Comparison of ENCODE assay signal across 8 cellular contexts in the genomic region with DNA sequence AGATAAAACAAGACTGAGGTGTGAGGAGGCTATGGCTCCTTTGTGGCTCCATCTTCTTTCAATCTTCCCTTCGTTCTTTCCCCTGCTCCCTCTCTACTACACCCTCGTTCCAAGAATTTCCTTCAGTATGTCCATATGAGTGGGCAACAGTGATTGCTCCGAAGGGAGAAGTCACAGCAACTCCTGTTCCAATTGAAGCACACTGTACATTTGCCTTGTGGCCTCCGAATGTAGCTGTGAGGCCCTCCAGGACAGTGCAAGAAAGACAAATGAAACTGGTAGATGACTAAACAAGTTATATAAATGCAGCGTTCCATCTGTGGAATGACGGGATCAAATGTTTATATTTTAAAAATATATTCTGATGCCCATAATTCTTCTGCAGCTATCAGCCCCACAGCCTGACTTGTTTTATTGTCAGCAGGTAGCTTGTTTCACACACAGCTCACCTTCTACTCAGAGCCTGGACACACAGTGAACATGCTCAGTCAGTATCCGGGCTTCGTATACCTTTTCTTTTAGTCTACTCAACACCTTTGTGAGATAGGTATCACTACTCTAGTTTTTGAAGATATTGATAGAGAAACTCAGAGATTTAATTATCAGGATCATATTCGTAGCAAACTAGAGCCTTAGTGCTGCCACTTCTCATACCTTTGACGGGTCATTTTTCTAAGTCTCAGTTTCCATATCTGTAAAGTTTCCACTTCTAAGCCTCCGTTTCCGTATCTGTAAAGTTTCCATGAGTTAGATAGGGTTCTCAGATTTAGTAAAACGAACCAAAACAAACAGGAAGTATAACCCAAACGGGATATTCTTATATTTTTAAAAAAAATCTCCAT. TPM values are rescaled to one million over a fixed set of nuclear protein-coding genes. Genes with fewer than 3 reads are reported as not detected.
DNase-seq lines count a peak whose midpoint lies in the region; ATAC-seq, FAIRE-seq and TF ChIP-seq lines count a peak whose summit lies in the region.

No MANE protein-coding gene starts in this region.

- intact Hi-C loops in breast epithelium (cut with DNase I; ENCODE audit: low total_unique reads) = no loop called here

- no peak for TF ChIP-seq POLR2A in GM12892 (IDR thresholded peaks at IDR 0.05; ENCODE audit: low read depth, low read length)
- TF ChIP-seq POLR2A in breast epithelium (IDR thresholded peaks at IDR 0.05) = no peak

- no peaks in the 10 kb centered on the region for H3K9me2 ChIP-seq in neural cell (ENCODE audit: insufficient read depth, low read length)

- H3K36me3 ChIP-seq in HUES64 (ENCODE audit: insufficient read depth, low read length) (no peaks in the 10 kb centered on the region), breast epithelium (no peaks in the 10 kb centered on the region), neural cell (ENCODE audit: insufficient read depth, low read length) (no peaks in the 10 kb centered on the region)

- H3K27me3 ChIP-seq in HUES64 (ENCODE audit: insufficient read depth, low read length) = no peaks in the 10 kb centered on the region
- H3K27me3 ChIP-seq in breast epithelium = no peaks in the 10 kb centered on the region
- H3K27me3 ChIP-seq in neural cell (ENCODE audit: insufficient read depth, low read depth, low read length) = no peaks in the 10 kb centered on the region

- no peak for ATAC-seq in HG03097 (IDR thresholded peaks at IDR 0.05; ENCODE audit: low FRiP score, unreplicated experiment)

- H3K79me2 ChIP-seq in neural cell (replicated peaks; ENCODE audit: insufficient read depth, low read length) = peaks cover 26% of the 10 kb centered on the region

- TF ChIP-seq EP300 in neural cell (conservative IDR thresholded peaks at IDR 0.05; ENCODE audit: poor library complexity, severe bottlenecking) = no peak

- peak; percentile 68 for FAIRE-seq in GM12892 (lab: Jason Lieb, UNC)

- H3K9ac ChIP-seq in HUES64 (ENCODE audit: low read depth, low read length) (peak overlapping the region; percentile 43; the same call in 1 of the 2 replicates), neural cell (ENCODE audit: low read length) (peak overlapping the region; percentile 85)

- no peak for DNase-seq in GM12892 (ENCODE audit: insufficient read length)
- no peak for DNase-seq in breast epithelium (ENCODE audit: low spot score in 2 of 2)
- DNase-seq in HT-29 (ENCODE audit: low spot score) = no peak
- DNase-seq in SK-N-DZ (ENCODE audit: low spot score) = no peak
- DNase-seq in GM03348 (ENCODE audit: low spot score) = no peak

- no peak overlapping the region for H3K27ac ChIP-seq in HUES64 (ENCODE audit: low read depth, low read length)
- H3K27ac ChIP-seq in breast epithelium = peak overlapping the region; percentile 92 to 93
- peak overlapping the region; percentile 77 for H3K27ac ChIP-seq in neural cell (ENCODE audit: low read length)

- H2AFZ ChIP-seq in neural cell (ENCODE audit: low read depth, low read length) = no peak overlapping the region

- no peaks in the 10 kb centered on the region for H3F3A ChIP-seq in neural cell (ENCODE audit: insufficient read depth, low read length, poor library complexity, severe bottlenecking)

- TF ChIP-seq RAD21 in neural cell (conservative IDR thresholded peaks at IDR 0.05) = no peak

- H3K4me3 ChIP-seq in HUES64 (ENCODE audit: low read length) (peak overlapping the region; percentile 46), breast epithelium (peak overlapping the region; percentile 79 to 92 (median 91)), neural cell (ENCODE audit: low read length) (peak overlapping the region; percentile 88)

- no peaks in the 10 kb centered on the region for H4K20me1 ChIP-seq in neural cell (ENCODE audit: insufficient read depth)

- WGBS in HUES64 = 99% methylated on average over 12 of the region's 14 CpGs

- H3K4me2 ChIP-seq in neural cell (ENCODE audit: low read length) = no peak overlapping the region

- H3K9me3 ChIP-seq in HUES64 (ENCODE audit: insufficient read depth, low read depth, low read length) = 0 out of 2 replicates have a peak, but pooled peaks cover 4% of the 10 kb centered on the region
- no peaks in the 10 kb centered on the region for H3K9me3 ChIP-seq in breast epithelium
- H3K9me3 ChIP-seq in neural cell (ENCODE audit: low read length) = no peaks in the 10 kb centered on the region

- peaks cover 20% of the 10 kb centered on the region for H3K4me1 ChIP-seq in HUES64 (ENCODE audit: insufficient read depth, low read length)
- no peaks in the 10 kb centered on the region for H3K4me1 ChIP-seq in breast epithelium

- no peak for TF ChIP-seq CTCF in breast epithelium (IDR thresholded peaks at IDR 0.05)
- no peak for TF ChIP-seq CTCF in neural cell (IDR thresholded peaks at IDR 0.05; ENCODE audit: poor library complexity, severe bottlenecking)

TF ChIP-seq in neural cell, 6 proteins besides CTCF, POLR2A, EP300 and RAD21:
- TF ChIP-seq TAF1 (IDR thresholded peaks at IDR 0.05; ENCODE audit: low read depth) (no peak), EZH2 (IDR thresholded peaks at IDR 0.05; ENCODE audit: borderline replicate concordance, insufficient read depth, low read length, poor library complexity, severe bottlenecking) (no peak), SMC3 (conservative IDR thresholded peaks at IDR 0.05; ENCODE audit: poor library complexity) (no peak), MXI1 (conservative IDR thresholded peaks at IDR 0.05; ENCODE audit: poor library complexity, severe bottlenecking) (no peak), POLR2AphosphoS5 (IDR thresholded peaks at IDR 0.05) (no peak)
- TF ChIP-seq, protein P1, sequence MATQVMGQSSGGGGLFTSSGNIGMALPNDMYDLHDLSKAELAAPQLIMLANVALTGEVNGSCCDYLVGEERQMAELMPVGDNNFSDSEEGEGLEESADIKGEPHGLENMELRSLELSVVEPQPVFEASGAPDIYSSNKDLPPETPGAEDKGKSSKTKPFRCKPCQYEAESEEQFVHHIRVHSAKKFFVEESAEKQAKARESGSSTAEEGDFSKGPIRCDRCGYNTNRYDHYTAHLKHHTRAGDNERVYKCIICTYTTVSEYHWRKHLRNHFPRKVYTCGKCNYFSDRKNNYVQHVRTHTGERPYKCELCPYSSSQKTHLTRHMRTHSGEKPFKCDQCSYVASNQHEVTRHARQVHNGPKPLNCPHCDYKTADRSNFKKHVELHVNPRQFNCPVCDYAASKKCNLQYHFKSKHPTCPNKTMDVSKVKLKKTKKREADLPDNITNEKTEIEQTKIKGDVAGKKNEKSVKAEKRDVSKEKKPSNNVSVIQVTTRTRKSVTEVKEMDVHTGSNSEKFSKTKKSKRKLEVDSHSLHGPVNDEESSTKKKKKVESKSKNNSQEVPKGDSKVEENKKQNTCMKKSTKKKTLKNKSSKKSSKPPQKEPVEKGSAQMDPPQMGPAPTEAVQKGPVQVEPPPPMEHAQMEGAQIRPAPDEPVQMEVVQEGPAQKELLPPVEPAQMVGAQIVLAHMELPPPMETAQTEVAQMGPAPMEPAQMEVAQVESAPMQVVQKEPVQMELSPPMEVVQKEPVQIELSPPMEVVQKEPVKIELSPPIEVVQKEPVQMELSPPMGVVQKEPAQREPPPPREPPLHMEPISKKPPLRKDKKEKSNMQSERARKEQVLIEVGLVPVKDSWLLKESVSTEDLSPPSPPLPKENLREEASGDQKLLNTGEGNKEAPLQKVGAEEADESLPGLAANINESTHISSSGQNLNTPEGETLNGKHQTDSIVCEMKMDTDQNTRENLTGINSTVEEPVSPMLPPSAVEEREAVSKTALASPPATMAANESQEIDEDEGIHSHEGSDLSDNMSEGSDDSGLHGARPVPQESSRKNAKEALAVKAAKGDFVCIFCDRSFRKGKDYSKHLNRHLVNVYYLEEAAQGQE (IDR thresholded peaks at IDR 0.05; ENCODE audit: borderline replicate concordance) = no peak

RNA-seq across cellular contexts. Expression of gene FOXN2, which starts 1.2 kb away (rescaled TPM):
- 13.7 TPM for polyA plus RNA-seq in GM12892 (2012; ENCODE audit: missing spikeins)
- polyA plus RNA-seq in HUES64 (2013, experiment 1 of 2) = 14.3 TPM
- 16.4 TPM for polyA plus RNA-seq in HUES64 (2013, experiment 2 of 2)
- 10 to 100 TPM; 25.6 to 66.2 (median 26.3) TPM for total RNA-seq in breast epithelium
- 22.4 and 26.1 TPM in 2 replicates for polyA plus RNA-seq in neural cell
- 97.2 and 101 TPM in 2 replicates for polyA minus RNA-seq in neural cell
- 11.5 and 11.9 TPM in 2 replicates for total RNA-seq in HT-29 (2014; rRNA removed; shearing (Covaris generic))
- polyA plus RNA-seq in SK-N-DZ (2014; cell fraction: cytosol; rRNA removed) = 23.6 and 25.8 TPM in 2 replicates
- 24.9 and 31.4 TPM in 2 replicates for polyA plus RNA-seq in SK-N-DZ (2014; cell fraction: nucleus; rRNA removed)
